Comparison of ENCODE assay signal across 1 cellular context in genomic region chr19:14406645-14407331, GRCh38.
TF ChIP-seq lines count a peak whose summit lies in the region.

No MANE protein-coding gene starts in this region.

TF ChIP-seq in HepG2, 621 proteins besides CTCF, POLR2A, EP300 and RAD21:
- TF ChIP-seq CREB1 (IDR thresholded peaks at IDR 0.05) = no peak
- TF ChIP-seq CREB1 (CRISPR knock-in tag; IDR thresholded peaks at IDR 0.05) = no peak
- TF ChIP-seq, protein P1, sequence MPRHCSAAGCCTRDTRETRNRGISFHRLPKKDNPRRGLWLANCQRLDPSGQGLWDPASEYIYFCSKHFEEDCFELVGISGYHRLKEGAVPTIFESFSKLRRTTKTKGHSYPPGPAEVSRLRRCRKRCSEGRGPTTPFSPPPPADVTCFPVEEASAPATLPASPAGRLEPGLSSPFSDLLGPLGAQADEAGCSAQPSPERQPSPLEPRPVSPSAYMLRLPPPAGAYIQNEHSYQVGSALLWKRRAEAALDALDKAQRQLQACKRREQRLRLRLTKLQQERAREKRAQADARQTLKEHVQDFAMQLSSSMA (CRISPR knock-in tag; IDR thresholded peaks at IDR 0.05) = no peak
- TF ChIP-seq, protein P2, sequence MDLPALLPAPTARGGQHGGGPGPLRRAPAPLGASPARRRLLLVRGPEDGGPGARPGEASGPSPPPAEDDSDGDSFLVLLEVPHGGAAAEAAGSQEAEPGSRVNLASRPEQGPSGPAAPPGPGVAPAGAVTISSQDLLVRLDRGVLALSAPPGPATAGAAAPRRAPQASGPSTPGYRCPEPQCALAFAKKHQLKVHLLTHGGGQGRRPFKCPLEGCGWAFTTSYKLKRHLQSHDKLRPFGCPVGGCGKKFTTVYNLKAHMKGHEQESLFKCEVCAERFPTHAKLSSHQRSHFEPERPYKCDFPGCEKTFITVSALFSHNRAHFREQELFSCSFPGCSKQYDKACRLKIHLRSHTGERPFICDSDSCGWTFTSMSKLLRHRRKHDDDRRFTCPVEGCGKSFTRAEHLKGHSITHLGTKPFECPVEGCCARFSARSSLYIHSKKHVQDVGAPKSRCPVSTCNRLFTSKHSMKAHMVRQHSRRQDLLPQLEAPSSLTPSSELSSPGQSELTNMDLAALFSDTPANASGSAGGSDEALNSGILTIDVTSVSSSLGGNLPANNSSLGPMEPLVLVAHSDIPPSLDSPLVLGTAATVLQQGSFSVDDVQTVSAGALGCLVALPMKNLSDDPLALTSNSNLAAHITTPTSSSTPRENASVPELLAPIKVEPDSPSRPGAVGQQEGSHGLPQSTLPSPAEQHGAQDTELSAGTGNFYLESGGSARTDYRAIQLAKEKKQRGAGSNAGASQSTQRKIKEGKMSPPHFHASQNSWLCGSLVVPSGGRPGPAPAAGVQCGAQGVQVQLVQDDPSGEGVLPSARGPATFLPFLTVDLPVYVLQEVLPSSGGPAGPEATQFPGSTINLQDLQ (CRISPR knock-in tag; IDR thresholded peaks at IDR 0.05) = no peak
- TF ChIP-seq KLF6 (CRISPR knock-in tag; IDR thresholded peaks at IDR 0.05) = no peak
- no peak for TF ChIP-seq ZNF746 (CRISPR knock-in tag; IDR thresholded peaks at IDR 0.05)
- TF ChIP-seq ZNF501 (CRISPR knock-in tag; IDR thresholded peaks at IDR 0.05) = 0 out of 2 replicates have a peak, but pooled peaks have one; percentile 6
- TF ChIP-seq ZNF33B (CRISPR knock-in tag; IDR thresholded peaks at IDR 0.05) = no peak
- peak; percentile 76 for TF ChIP-seq AGO2 (optimal IDR thresholded peaks at IDR 0.05; ENCODE audit: low read depth, low read length)
- TF ChIP-seq ZNF850 (CRISPR knock-in tag; conservative IDR thresholded peaks at IDR 0.05) = no peak
- 0 out of 2 replicates have a peak, but pooled peaks have one; percentile 24 for TF ChIP-seq POLR2G (IDR thresholded peaks at IDR 0.05; ENCODE audit: low read depth, low read length)
- TF ChIP-seq ZNF687 (CRISPR knock-in tag; IDR thresholded peaks at IDR 0.05) = no peak
- no peak for TF ChIP-seq SUZ12 (IDR thresholded peaks at IDR 0.05; ENCODE audit: low read depth, low read length)
- TF ChIP-seq, protein P3, sequence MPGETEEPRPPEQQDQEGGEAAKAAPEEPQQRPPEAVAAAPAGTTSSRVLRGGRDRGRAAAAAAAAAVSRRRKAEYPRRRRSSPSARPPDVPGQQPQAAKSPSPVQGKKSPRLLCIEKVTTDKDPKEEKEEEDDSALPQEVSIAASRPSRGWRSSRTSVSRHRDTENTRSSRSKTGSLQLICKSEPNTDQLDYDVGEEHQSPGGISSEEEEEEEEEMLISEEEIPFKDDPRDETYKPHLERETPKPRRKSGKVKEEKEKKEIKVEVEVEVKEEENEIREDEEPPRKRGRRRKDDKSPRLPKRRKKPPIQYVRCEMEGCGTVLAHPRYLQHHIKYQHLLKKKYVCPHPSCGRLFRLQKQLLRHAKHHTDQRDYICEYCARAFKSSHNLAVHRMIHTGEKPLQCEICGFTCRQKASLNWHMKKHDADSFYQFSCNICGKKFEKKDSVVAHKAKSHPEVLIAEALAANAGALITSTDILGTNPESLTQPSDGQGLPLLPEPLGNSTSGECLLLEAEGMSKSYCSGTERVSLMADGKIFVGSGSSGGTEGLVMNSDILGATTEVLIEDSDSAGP (CRISPR knock-in tag; IDR thresholded peaks at IDR 0.05; ENCODE audit: borderline replicate concordance) = no peak
- TF ChIP-seq, protein P4, sequence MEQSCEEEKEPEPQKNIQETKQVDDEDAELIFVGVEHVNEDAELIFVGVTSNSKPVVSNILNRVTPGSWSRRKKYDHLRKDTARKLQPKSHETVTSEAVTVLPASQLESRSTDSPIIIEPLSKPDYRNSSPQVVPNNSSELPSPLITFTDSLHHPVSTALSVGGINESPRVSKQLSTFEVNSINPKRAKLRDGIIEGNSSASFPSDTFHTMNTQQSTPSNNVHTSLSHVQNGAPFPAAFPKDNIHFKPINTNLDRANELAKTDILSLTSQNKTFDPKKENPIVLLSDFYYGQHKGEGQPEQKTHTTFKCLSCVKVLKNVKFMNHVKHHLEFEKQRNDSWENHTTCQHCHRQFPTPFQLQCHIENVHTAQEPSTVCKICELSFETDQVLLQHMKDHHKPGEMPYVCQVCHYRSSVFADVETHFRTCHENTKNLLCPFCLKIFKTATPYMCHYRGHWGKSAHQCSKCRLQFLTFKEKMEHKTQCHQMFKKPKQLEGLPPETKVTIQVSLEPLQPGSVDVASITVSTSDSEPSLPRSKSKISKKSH (CRISPR knock-in tag; IDR thresholded peaks at IDR 0.05; ENCODE audit: borderline replicate concordance) = no peak
- no peak for TF ChIP-seq POGZ (CRISPR knock-in tag; IDR thresholded peaks at IDR 0.05)
- no peak for TF ChIP-seq TBL1XR1 (IDR thresholded peaks at IDR 0.05; ENCODE audit: borderline replicate concordance, low read length, partially characterized antibody)
- TF ChIP-seq ZBTB10 (CRISPR knock-in tag; IDR thresholded peaks at IDR 0.05; ENCODE audit: borderline replicate concordance) = no peak
- TF ChIP-seq, protein P5, sequence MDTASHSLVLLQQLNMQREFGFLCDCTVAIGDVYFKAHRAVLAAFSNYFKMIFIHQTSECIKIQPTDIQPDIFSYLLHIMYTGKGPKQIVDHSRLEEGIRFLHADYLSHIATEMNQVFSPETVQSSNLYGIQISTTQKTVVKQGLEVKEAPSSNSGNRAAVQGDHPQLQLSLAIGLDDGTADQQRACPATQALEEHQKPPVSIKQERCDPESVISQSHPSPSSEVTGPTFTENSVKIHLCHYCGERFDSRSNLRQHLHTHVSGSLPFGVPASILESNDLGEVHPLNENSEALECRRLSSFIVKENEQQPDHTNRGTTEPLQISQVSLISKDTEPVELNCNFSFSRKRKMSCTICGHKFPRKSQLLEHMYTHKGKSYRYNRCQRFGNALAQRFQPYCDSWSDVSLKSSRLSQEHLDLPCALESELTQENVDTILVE (CRISPR knock-in tag; IDR thresholded peaks at IDR 0.05) = no peak
- TF ChIP-seq, protein P6, sequence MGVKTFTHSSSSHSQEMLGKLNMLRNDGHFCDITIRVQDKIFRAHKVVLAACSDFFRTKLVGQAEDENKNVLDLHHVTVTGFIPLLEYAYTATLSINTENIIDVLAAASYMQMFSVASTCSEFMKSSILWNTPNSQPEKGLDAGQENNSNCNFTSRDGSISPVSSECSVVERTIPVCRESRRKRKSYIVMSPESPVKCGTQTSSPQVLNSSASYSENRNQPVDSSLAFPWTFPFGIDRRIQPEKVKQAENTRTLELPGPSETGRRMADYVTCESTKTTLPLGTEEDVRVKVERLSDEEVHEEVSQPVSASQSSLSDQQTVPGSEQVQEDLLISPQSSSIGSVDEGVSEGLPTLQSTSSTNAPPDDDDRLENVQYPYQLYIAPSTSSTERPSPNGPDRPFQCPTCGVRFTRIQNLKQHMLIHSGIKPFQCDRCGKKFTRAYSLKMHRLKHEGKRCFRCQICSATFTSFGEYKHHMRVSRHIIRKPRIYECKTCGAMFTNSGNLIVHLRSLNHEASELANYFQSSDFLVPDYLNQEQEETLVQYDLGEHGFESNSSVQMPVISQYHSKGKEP (CRISPR knock-in tag; IDR thresholded peaks at IDR 0.05) = no peak
- no peak for TF ChIP-seq ZSCAN29 (CRISPR knock-in tag; conservative IDR thresholded peaks at IDR 0.05)
- no peak for TF ChIP-seq ZNF382 (CRISPR knock-in tag; IDR thresholded peaks at IDR 0.05; ENCODE audit: borderline replicate concordance)
- no peak for TF ChIP-seq RXRB (CRISPR knock-in tag; IDR thresholded peaks at IDR 0.05; ENCODE audit: borderline replicate concordance)
- TF ChIP-seq JUN (CRISPR knock-in tag; IDR thresholded peaks at IDR 0.05) = no peak
- TF ChIP-seq KMT2B (CRISPR knock-in tag; IDR thresholded peaks at IDR 0.05) = no peak
